Comparison of ENCODE assay signal across 1 cellular context in the genomic region with DNA sequence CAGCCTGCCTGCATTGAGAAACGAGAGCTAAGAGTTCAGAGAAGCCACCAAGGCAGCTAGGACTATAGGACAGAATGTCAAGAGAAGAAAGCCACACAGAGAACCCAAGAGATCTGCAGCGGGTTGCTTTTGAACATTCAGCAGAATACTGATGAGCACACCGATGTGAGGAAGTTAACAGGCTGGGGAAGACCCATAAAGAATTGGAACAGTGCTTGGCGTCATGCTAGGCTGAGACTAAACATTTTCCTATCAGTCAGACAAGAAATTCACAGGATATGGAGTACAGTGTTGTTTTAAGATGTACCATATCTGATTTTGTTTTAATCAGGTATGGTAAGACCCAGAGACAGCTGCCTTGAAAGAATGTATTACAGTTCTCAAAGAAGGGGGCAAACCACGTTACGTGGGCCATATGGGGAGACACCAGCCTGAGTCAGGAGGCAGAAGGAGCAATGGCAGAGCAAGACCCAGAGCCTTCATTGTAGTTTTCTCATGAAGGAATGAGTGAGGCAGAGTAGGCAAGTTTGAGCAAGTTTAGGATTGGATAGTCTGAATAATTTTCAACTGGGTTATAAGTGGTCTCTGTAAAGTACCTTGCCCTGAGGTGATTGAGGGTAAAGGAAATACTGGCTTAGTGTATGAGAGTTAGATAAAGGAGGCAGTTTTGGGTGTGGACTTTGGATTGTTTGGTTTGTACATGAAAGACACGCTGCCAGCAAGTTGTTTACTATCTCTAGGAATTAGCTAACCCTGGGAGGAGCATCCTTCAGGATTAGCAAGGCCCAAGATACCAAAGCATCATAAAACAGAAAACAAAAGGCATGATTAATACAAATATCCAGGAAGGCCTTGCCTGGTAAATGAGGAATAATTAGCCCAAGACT.
TF ChIP-seq lines count a peak whose summit lies in the region.

No MANE protein-coding gene starts in this region.

TF ChIP-seq in HepG2, 621 proteins besides CTCF, POLR2A, EP300 and RAD21 (continued from another document and continues in another):
- TF ChIP-seq SETDB1 (CRISPR knock-in tag; IDR thresholded peaks at IDR 0.05; ENCODE audit: borderline replicate concordance) (no peak), REXO4 (CRISPR knock-in tag; IDR thresholded peaks at IDR 0.05; ENCODE audit: borderline replicate concordance) (no peak), ZNF616 (CRISPR knock-in tag; IDR thresholded peaks at IDR 0.05; ENCODE audit: low read depth) (no peak), JUNB (CRISPR knock-in tag; IDR thresholded peaks at IDR 0.05; ENCODE audit: borderline replicate concordance) (no peak), SUZ12 (IDR thresholded peaks at IDR 0.05; ENCODE audit: low read depth, low read length) (no peak), ZNF333 (CRISPR knock-in tag; IDR thresholded peaks at IDR 0.05; ENCODE audit: borderline replicate concordance) (no peak), KDM1A (CRISPR knock-in tag; IDR thresholded peaks at IDR 0.05) (peak; percentile 81), ZNF232 (CRISPR knock-in tag; IDR thresholded peaks at IDR 0.05; ENCODE audit: borderline replicate concordance) (no peak), ZNF781 (CRISPR knock-in tag; IDR thresholded peaks at IDR 0.05; ENCODE audit: borderline replicate concordance, not compliant biosample characterization) (no peak), XRCC5 (optimal IDR thresholded peaks at IDR 0.05; ENCODE audit: low read length) (no peak), ZNF780A (CRISPR knock-in tag; IDR thresholded peaks at IDR 0.05) (no peak), MLLT10 (CRISPR knock-in tag; IDR thresholded peaks at IDR 0.05) (no peak), SRY (CRISPR knock-in tag; IDR thresholded peaks at IDR 0.05) (no peak), ZNF546 (CRISPR knock-in tag; conservative IDR thresholded peaks at IDR 0.05) (no peak), FOXK1 (CRISPR knock-in tag; IDR thresholded peaks at IDR 0.05; ENCODE audit: borderline replicate concordance, low read depth) (peak; percentile 95), NFIC (IDR thresholded peaks at IDR 0.05; ENCODE audit: low read length) (peak; percentile 93), YEATS2 (CRISPR knock-in tag; IDR thresholded peaks at IDR 0.05; ENCODE audit: borderline replicate concordance) (peak; percentile 60; the same call in 1 of the 2 replicates), SP2 (CRISPR knock-in tag; IDR thresholded peaks at IDR 0.05) (no peak), ZNF614 (CRISPR knock-in tag; IDR thresholded peaks at IDR 0.05; ENCODE audit: borderline replicate concordance) (peak; percentile 84), ATM (IDR thresholded peaks at IDR 0.05; ENCODE audit: borderline replicate concordance) (no peak), ATAD3A (CRISPR knock-in tag; IDR thresholded peaks at IDR 0.05) (no peak), FOXJ3 (CRISPR knock-in tag; IDR thresholded peaks at IDR 0.05; ENCODE audit: borderline replicate concordance) (peak; percentile 97), ZNF556 (CRISPR knock-in tag; IDR thresholded peaks at IDR 0.05; ENCODE audit: borderline replicate concordance) (no peak; the same call in 1 of the 2 replicates), ZNF33A (CRISPR knock-in tag; IDR thresholded peaks at IDR 0.05; ENCODE audit: borderline replicate concordance) (no peak), PITX1 (CRISPR knock-in tag; IDR thresholded peaks at IDR 0.05) (peak; percentile 96), KLF15 (CRISPR knock-in tag; IDR thresholded peaks at IDR 0.05; ENCODE audit: borderline replicate concordance) (no peak), HMGA1 (CRISPR knock-in tag; conservative IDR thresholded peaks at IDR 0.05) (no peak), FOXA3 (CRISPR knock-in tag; IDR thresholded peaks at IDR 0.05) (peak; percentile 97), ZBTB20 (CRISPR knock-in tag; IDR thresholded peaks at IDR 0.05; ENCODE audit: borderline replicate concordance, low read depth) (peak; percentile 38; the same call in 1 of the 2 replicates), ZNF430 (CRISPR knock-in tag; IDR thresholded peaks at IDR 0.05) (no peak), RARG (CRISPR knock-in tag; IDR thresholded peaks at IDR 0.05; ENCODE audit: low read depth) (no peak), ZFP62 (CRISPR knock-in tag; IDR thresholded peaks at IDR 0.05) (no peak), ZNF350 (CRISPR knock-in tag; IDR thresholded peaks at IDR 0.05; ENCODE audit: borderline replicate concordance, low read depth) (no peak), SRSF4 (IDR thresholded peaks at IDR 0.05; ENCODE audit: low read depth, low read length, poor library complexity, severe bottlenecking) (no peak), ZNF703 (CRISPR knock-in tag; IDR thresholded peaks at IDR 0.05; ENCODE audit: borderline replicate concordance) (no peak), NFRKB (IDR thresholded peaks at IDR 0.05) (no peak), EED (CRISPR knock-in tag; IDR thresholded peaks at IDR 0.05) (no peak), ZNF33B (CRISPR knock-in tag; IDR thresholded peaks at IDR 0.05) (no peak)
- TF ChIP-seq, protein P1, sequence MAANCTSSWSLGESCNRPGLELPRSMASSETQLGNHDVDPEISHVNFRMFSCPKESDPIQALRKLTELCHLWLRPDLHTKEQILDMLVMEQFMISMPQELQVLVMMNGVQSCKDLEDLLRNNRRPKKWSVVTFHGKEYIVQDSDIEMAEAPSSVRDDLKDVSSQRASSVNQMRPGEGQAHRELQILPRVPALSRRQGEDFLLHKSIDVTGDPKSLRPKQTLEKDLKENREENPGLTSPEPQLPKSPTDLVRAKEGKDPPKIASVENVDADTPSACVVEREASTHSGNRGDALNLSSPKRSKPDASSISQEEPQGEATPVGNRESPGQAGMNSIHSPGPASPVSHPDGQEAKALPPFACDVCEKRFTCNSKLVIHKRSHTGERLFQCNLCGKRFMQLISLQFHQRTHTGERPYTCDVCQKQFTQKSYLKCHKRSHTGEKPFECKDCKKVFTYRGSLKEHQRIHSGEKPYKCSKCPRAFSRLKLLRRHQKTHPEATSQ (CRISPR knock-in tag; IDR thresholded peaks at IDR 0.05; ENCODE audit: borderline replicate concordance) = no peak
- TF ChIP-seq, protein P2, sequence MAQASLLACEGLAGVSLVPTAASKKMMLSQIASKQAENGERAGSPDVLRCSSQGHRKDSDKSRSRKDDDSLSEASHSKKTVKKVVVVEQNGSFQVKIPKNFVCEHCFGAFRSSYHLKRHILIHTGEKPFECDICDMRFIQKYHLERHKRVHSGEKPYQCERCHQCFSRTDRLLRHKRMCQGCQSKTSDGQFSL (CRISPR knock-in tag; IDR thresholded peaks at IDR 0.05) = no peak
- TF ChIP-seq, protein P3, sequence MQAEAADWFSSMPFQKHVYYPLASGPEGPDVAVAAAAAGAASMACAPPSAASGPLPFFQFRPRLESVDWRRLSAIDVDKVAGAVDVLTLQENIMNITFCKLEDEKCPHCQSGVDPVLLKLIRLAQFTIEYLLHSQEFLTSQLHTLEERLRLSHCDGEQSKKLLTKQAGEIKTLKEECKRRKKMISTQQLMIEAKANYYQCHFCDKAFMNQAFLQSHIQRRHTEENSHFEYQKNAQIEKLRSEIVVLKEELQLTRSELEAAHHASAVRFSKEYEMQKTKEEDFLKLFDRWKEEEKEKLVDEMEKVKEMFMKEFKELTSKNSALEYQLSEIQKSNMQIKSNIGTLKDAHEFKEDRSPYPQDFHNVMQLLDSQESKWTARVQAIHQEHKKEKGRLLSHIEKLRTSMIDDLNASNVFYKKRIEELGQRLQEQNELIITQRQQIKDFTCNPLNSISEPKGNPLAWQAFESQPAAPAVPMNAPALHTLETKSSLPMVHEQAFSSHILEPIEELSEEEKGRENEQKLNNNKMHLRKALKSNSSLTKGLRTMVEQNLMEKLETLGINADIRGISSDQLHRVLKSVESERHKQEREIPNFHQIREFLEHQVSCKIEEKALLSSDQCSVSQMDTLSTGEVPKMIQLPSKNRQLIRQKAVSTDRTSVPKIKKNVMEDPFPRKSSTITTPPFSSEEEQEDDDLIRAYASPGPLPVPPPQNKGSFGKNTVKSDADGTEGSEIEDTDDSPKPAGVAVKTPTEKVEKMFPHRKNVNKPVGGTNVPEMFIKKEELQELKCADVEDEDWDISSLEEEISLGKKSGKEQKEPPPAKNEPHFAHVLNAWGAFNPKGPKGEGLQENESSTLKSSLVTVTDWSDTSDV (CRISPR knock-in tag; IDR thresholded peaks at IDR 0.05) = no peak
- TF ChIP-seq, protein P4, sequence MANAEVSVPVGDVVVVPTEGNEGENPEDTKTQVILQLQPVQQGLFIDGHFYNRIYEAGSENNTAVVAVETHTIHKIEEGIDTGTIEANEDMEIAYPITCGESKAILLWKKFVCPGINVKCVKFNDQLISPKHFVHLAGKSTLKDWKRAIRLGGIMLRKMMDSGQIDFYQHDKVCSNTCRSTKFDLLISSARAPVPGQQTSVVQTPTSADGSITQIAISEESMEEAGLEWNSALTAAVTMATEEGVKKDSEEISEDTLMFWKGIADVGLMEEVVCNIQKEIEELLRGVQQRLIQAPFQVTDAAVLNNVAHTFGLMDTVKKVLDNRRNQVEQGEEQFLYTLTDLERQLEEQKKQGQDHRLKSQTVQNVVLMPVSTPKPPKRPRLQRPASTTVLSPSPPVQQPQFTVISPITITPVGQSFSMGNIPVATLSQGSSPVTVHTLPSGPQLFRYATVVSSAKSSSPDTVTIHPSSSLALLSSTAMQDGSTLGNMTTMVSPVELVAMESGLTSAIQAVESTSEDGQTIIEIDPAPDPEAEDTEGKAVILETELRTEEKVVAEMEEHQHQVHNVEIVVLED (CRISPR knock-in tag; IDR thresholded peaks at IDR 0.05; ENCODE audit: borderline replicate concordance) = no peak
- TF ChIP-seq, protein P5, sequence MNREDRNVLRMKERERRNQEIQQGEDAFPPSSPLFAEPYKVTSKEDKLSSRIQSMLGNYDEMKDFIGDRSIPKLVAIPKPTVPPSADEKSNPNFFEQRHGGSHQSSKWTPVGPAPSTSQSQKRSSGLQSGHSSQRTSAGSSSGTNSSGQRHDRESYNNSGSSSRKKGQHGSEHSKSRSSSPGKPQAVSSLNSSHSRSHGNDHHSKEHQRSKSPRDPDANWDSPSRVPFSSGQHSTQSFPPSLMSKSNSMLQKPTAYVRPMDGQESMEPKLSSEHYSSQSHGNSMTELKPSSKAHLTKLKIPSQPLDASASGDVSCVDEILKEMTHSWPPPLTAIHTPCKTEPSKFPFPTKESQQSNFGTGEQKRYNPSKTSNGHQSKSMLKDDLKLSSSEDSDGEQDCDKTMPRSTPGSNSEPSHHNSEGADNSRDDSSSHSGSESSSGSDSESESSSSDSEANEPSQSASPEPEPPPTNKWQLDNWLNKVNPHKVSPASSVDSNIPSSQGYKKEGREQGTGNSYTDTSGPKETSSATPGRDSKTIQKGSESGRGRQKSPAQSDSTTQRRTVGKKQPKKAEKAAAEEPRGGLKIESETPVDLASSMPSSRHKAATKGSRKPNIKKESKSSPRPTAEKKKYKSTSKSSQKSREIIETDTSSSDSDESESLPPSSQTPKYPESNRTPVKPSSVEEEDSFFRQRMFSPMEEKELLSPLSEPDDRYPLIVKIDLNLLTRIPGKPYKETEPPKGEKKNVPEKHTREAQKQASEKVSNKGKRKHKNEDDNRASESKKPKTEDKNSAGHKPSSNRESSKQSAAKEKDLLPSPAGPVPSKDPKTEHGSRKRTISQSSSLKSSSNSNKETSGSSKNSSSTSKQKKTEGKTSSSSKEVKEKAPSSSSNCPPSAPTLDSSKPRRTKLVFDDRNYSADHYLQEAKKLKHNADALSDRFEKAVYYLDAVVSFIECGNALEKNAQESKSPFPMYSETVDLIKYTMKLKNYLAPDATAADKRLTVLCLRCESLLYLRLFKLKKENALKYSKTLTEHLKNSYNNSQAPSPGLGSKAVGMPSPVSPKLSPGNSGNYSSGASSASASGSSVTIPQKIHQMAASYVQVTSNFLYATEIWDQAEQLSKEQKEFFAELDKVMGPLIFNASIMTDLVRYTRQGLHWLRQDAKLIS (CRISPR knock-in tag; IDR thresholded peaks at IDR 0.05) = no peak; the same call in 1 of the 2 replicates
- TF ChIP-seq, protein P6, sequence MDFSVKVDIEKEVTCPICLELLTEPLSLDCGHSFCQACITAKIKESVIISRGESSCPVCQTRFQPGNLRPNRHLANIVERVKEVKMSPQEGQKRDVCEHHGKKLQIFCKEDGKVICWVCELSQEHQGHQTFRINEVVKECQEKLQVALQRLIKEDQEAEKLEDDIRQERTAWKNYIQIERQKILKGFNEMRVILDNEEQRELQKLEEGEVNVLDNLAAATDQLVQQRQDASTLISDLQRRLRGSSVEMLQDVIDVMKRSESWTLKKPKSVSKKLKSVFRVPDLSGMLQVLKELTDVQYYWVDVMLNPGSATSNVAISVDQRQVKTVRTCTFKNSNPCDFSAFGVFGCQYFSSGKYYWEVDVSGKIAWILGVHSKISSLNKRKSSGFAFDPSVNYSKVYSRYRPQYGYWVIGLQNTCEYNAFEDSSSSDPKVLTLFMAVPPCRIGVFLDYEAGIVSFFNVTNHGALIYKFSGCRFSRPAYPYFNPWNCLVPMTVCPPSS (IDR thresholded peaks at IDR 0.05) = no peak
- TF ChIP-seq, protein P7, sequence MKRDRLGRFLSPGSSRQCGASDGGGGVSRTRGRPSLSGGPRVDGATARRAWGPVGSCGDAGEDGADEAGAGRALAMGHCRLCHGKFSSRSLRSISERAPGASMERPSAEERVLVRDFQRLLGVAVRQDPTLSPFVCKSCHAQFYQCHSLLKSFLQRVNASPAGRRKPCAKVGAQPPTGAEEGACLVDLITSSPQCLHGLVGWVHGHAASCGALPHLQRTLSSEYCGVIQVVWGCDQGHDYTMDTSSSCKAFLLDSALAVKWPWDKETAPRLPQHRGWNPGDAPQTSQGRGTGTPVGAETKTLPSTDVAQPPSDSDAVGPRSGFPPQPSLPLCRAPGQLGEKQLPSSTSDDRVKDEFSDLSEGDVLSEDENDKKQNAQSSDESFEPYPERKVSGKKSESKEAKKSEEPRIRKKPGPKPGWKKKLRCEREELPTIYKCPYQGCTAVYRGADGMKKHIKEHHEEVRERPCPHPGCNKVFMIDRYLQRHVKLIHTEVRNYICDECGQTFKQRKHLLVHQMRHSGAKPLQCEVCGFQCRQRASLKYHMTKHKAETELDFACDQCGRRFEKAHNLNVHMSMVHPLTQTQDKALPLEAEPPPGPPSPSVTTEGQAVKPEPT (CRISPR knock-in tag; IDR thresholded peaks at IDR 0.05; ENCODE audit: low read depth) = no peak
- TF ChIP-seq, protein P8, sequence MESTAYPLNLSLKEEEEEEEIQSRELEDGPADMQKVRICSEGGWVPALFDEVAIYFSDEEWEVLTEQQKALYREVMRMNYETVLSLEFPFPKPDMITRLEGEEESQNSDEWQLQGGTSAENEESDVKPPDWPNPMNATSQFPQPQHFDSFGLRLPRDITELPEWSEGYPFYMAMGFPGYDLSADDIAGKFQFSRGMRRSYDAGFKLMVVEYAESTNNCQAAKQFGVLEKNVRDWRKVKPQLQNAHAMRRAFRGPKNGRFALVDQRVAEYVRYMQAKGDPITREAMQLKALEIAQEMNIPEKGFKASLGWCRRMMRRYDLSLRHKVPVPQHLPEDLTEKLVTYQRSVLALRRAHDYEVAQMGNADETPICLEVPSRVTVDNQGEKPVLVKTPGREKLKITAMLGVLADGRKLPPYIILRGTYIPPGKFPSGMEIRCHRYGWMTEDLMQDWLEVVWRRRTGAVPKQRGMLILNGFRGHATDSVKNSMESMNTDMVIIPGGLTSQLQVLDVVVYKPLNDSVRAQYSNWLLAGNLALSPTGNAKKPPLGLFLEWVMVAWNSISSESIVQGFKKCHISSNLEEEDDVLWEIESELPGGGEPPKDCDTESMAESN (CRISPR knock-in tag; conservative IDR thresholded peaks at IDR 0.05) = 0 out of 2 replicates have a peak, but pooled peaks have one; percentile 17
- TF ChIP-seq, protein P9, sequence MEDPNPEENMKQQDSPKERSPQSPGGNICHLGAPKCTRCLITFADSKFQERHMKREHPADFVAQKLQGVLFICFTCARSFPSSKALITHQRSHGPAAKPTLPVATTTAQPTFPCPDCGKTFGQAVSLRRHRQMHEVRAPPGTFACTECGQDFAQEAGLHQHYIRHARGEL (CRISPR knock-in tag; IDR thresholded peaks at IDR 0.05) = no peak
